9 cellular contexts compared by ENCODE assay signal in genomic region chr3:27880969-27881892, GRCh38.
A peak's percentile ranks its signal among the peaks of the same experiment; 100 is the strongest.
DNase-seq lines count a peak whose midpoint lies in the region; ATAC-seq and TF ChIP-seq lines count a peak whose summit lies in the region.
"Had no signal": no experiment of that assay in that cellular context is flagged by ENCODE, and none has a peak within 500 bp of the region (broad histone marks: within the 10 kb centered on the region; RNA-seq: fewer than 3 reads in every experiment).

No MANE protein-coding gene starts in this region.

- no TSS peak for BruUV-seq in A673 (replicated peaks; lab: Mats Ljungman, UMichigan)

- H3K23ac ChIP-seq in mesendoderm (ENCODE audit: low read length): no peak overlapping the region

- TF ChIP-seq CTCF in osteoblast (IDR thresholded peaks at IDR 0.05; ENCODE audit: extremely low read depth, low read depth, low read length): no peak
- no peak for TF ChIP-seq CTCF in A673 (conservative IDR thresholded peaks at IDR 0.05; ENCODE audit: low read depth, low read length)

- CTCF ChIA-PET in A673 (lab: Charles Lee): no interaction called here

- H3K9me3 ChIP-seq in osteoblast (ENCODE audit: low read depth, low read length) (no peaks in the 10 kb centered on the region), A673 (ENCODE audit: low read depth, low read length, poor library complexity, severe bottlenecking) (no peaks in the 10 kb centered on the region)

- no peak overlapping the region for H4K8ac ChIP-seq in mesendoderm (ENCODE audit: low read depth, low read length)

- no peak overlapping the region for H3K4me3 ChIP-seq in mesendoderm (ENCODE audit: low read length)
- no peak overlapping the region for H3K4me3 ChIP-seq in osteoblast (ENCODE audit: insufficient read depth, low read length)
- H3K4me3 ChIP-seq in A673 (ENCODE audit: low read depth, low read length, poor library complexity, severe bottlenecking): no peak overlapping the region

- no peaks in the 10 kb centered on the region for H3K79me1 ChIP-seq in mesendoderm (ENCODE audit: low read length)

- no peak overlapping the region for H2BK120ac ChIP-seq in mesendoderm (ENCODE audit: low read depth, low read length)

- peak overlapping the region; percentile 88 for H3K18ac ChIP-seq in mesendoderm (ENCODE audit: low read length)

- no peak overlapping the region for H2AFZ ChIP-seq in osteoblast (ENCODE audit: low read length)

- H3K36me3 ChIP-seq in mesendoderm (ENCODE audit: control insufficient read depth, insufficient read depth, low read length) (no peaks in the 10 kb centered on the region), osteoblast (ENCODE audit: insufficient read depth, low read length) (no peaks in the 10 kb centered on the region), A673 (ENCODE audit: insufficient read depth, low read length, poor library complexity, severe bottlenecking) (no peaks in the 10 kb centered on the region)

- no peaks in the 10 kb centered on the region for H3K79me2 ChIP-seq in mesendoderm (ENCODE audit: control insufficient read depth, insufficient read depth, low read length)
- H3K79me2 ChIP-seq in osteoblast (ENCODE audit: insufficient read depth, low read length): no peaks in the 10 kb centered on the region

- peak overlapping the region; percentile 40 for H3K56ac ChIP-seq in mesendoderm (ENCODE audit: low read length)

- H3K27me3 ChIP-seq in mesendoderm (ENCODE audit: insufficient read depth, low read length, poor library complexity) (no peaks in the 10 kb centered on the region), osteoblast (ENCODE audit: insufficient read depth, low read length) (no peaks in the 10 kb centered on the region), A673 (replicated peaks; ENCODE audit: insufficient read depth, low read depth, low read length, poor library complexity) (peaks cover 12% of the 10 kb centered on the region)

- peak overlapping the region; percentile 66 for H2BK5ac ChIP-seq in mesendoderm (ENCODE audit: low read length)

- ATAC-seq in GM18502 (IDR thresholded peaks at IDR 0.05; ENCODE audit: poor library complexity, unreplicated experiment) (peak; percentile 60), HG03103 (IDR thresholded peaks at IDR 0.05; ENCODE audit: low read depth, unreplicated experiment) (peak; percentile 47)

- H3K27ac ChIP-seq in mesendoderm (ENCODE audit: low read depth, low read length) (peak overlapping the region; percentile 40), osteoblast (ENCODE audit: low read depth, low read length) (no peak overlapping the region), A673 (ENCODE audit: low read depth, low read length, poor library complexity, severe bottlenecking) (no peak overlapping the region)

- WGBS in mesendoderm (ENCODE audit: extremely low coverage, insufficient coverage, low lambda C conversion rate): no CpG with 5 or more reads among the region's 7 CpGs

- peak overlapping the region; percentile 71 for H3K4ac ChIP-seq in mesendoderm (ENCODE audit: low read depth, low read length)

- no peak overlapping the region for H2BK15ac ChIP-seq in mesendoderm (replicated peaks; ENCODE audit: low read depth)

- peak; percentile 84 for DNase-seq in activated CD4-positive, alpha-beta T cell treated with anti-CD3 and anti-CD28 coated beads, Interleukin-2, amount 10 ng/mL, durations not matched to agents 24 days and 14 days
- DNase-seq in mesendoderm (peak; percentile 81), osteoblast (ENCODE audit: insufficient read length, low spot score, missing footprints) (no peak), A673 (ENCODE audit: low spot score) (no peak), cerebellar nuclear complex (lab: John Stamatoyannopoulos, UW) (no peak)
- DNase-seq in stimulated activated CD4-positive, alpha-beta T cell treated with anti-CD3 and anti-CD28 coated beads, Interleukin-2, amount 100 ng/mL, for 48 hours: no peak
- DNase-seq: kidney had no signal

- H3K36me3 Mint-ChIP-seq in activated CD4-positive, alpha-beta T cell treated with anti-CD3 and anti-CD28 coated beads, Interleukin-2, amount 10 ng/mL, durations not matched to agents 24 days and 14 days (ENCODE audit: low read depth): peaks cover 1% of the 10 kb centered on the region

- no peaks in the 10 kb centered on the region for H4K20me1 ChIP-seq in osteoblast (ENCODE audit: insufficient read depth, low read length)

- no peak overlapping the region for H3K4me2 ChIP-seq in mesendoderm (ENCODE audit: low read length)
- no peak overlapping the region for H3K4me2 ChIP-seq in osteoblast (ENCODE audit: insufficient read depth, low read length)

- H3K4me1 Mint-ChIP-seq in activated CD4-positive, alpha-beta T cell treated with anti-CD3 and anti-CD28 coated beads, Interleukin-2, amount 10 ng/mL, durations not matched to agents 24 days and 14 days: peaks cover 33% of the 10 kb centered on the region

- peak overlapping the region; percentile 88 for H3K27ac Mint-ChIP-seq in activated CD4-positive, alpha-beta T cell treated with anti-CD3 and anti-CD28 coated beads, Interleukin-2, amount 10 ng/mL, durations not matched to agents 24 days and 14 days

- intact Hi-C loops in activated CD4-positive, alpha-beta T cell treated with anti-CD3 and anti-CD28 coated beads, Interleukin-2, amount 10 ng/mL, durations not matched to agents 24 days and 14 days (cut with micrococcal nuclease): loop anchor here (2.0 to 5.0 kb wide), 2 partner anchors 20 to 46 kb away; no protein-coding TSS in a partner anchor
- intact Hi-C loops in A673 (cut with micrococcal nuclease; ENCODE audit: unreplicated experiment): no loop called here

- H3K9ac ChIP-seq in mesendoderm (ENCODE audit: low read length): no peak overlapping the region

- no peak overlapping the region for H2AK5ac ChIP-seq in mesendoderm (ENCODE audit: low read length)

- H4K5ac ChIP-seq in mesendoderm (ENCODE audit: low read length): no peak overlapping the region

- peaks cover 2% of the 10 kb centered on the region for H3K27me3 Mint-ChIP-seq in activated CD4-positive, alpha-beta T cell treated with anti-CD3 and anti-CD28 coated beads, Interleukin-2, amount 10 ng/mL, durations not matched to agents 24 days and 14 days

- peak overlapping the region; percentile 88 for H3K4me3 Mint-ChIP-seq in activated CD4-positive, alpha-beta T cell treated with anti-CD3 and anti-CD28 coated beads, Interleukin-2, amount 10 ng/mL, durations not matched to agents 24 days and 14 days

- H3K4me1 ChIP-seq in mesendoderm (ENCODE audit: control insufficient read depth, low read depth, low read length) (peaks cover 13% of the 10 kb centered on the region), osteoblast (ENCODE audit: insufficient read depth, low read length) (no peaks in the 10 kb centered on the region), A673 (ENCODE audit: insufficient read depth, low read length, poor library complexity, severe bottlenecking) (no peaks in the 10 kb centered on the region)

- POLR2A ChIA-PET in A673 (lab: Charles Lee; ENCODE audit: low non-redundant PET): no interaction called here

- H3K9me3 Mint-ChIP-seq in activated CD4-positive, alpha-beta T cell treated with anti-CD3 and anti-CD28 coated beads, Interleukin-2, amount 10 ng/mL, durations not matched to agents 24 days and 14 days: peaks cover 4% of the 10 kb centered on the region

Comparison
In these comparisons a context has a peak if more than half of its experiments do, and no peak if none do; other contexts are left out.
1. DNase-seq: peak in activated CD4-positive, alpha-beta T cell treated with anti-CD3 and anti-CD28 coated beads, Interleukin-2, amount 10 ng/mL, durations not matched to agents 24 days and 14 days (single experiment) and mesendoderm (single experiment); none in osteoblast (single experiment), A673 (single experiment), cerebellar nuclear complex (0 of 2) and stimulated activated CD4-positive, alpha-beta T cell treated with anti-CD3 and anti-CD28 coated beads, Interleukin-2, amount 100 ng/mL, for 48 hours (0 of 2).